8 cellular contexts compared by ENCODE assay signal in the genomic region with DNA sequence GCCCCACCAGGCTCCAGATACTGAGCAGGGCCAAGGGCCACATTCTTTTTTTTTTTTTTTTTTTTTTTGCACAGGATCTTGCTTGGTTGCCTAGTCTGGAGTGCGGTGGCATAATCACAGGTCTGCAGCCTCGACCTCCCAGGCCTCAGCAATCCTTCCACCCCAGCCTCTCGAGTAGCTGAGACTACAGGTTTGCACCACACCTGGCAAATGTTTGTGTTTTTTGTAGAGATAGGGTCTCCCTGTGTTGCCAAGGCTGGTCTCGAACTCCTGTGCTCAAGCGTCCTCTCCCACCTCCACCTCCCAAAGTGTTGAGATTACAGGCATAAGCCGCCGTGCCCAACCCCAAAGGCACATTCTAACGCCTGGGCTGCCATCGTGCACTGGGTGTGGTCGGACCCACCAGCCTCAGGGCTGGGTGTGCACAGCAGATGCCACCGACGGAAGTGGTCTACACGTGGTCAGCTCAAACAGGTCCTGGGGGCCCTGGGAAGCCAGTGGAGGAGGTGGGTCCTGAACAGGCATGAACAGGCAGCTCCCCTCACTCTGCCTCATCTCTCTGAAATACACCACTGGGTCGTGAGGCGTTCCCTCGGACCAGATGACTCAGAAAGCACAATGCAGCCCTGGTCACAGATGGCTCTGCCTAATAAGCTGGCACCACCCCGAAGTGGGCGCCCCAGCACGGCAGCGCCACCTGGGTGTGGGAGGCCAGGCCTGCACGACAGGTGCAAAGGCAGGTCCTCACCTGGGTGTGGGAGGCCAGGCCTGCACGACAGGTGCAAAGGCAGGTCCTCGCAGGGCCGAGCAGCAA.
DNase-seq lines count a peak whose midpoint lies in the region; ATAC-seq lines count a peak whose summit lies in the region.

No MANE protein-coding gene starts in this region.

- DNase-seq in NCI-H2081 (lab: John Stamatoyannopoulos, UW) = peak; percentile 65 to 71
- DNase-seq in NCI-H2081 treated with DMSO at 0.1 percent for 48 hours (lab: John Stamatoyannopoulos, UW) = no peak
- DNase-seq in NCI-H748 (lab: John Stamatoyannopoulos, UW; ENCODE audit: unreplicated experiment) = peak; percentile 92
- DNase-seq in activated T-cell treated with anti-CD3 and anti-CD28 coated beads, Interleukin-2, amount 50 U/mL, for 48 hours = peak; percentile 70 to 73
- DNase-seq in iPS-NIHi7 (ENCODE audit: extremely low spot score) = peak; percentile 63
- peak; percentile 25 to 52 for DNase-seq in stimulated activated CD8-positive, alpha-beta memory T cell treated with anti-CD3 and anti-CD28 coated beads, Interleukin-15, amount 100 ng/mL, for 4 hours (ENCODE audit: low read depth in 2 of 2)
- no peak for DNase-seq in DMS79 treated with DMSO at 0.1 percent for 48 hours (lab: John Stamatoyannopoulos, UW)

- no peak for ATAC-seq in GM18502 (IDR thresholded peaks at IDR 0.05; ENCODE audit: poor library complexity, unreplicated experiment)

Comparison
In these comparisons a context has a peak if more than half of its experiments do, and no peak if none do; other contexts are left out.
1. DNase-seq: peak in NCI-H2081 (2 of 2), NCI-H748 (single experiment), activated T-cell treated with anti-CD3 and anti-CD28 coated beads, Interleukin-2, amount 50 U/mL, for 48 hours (2 of 2), iPS-NIHi7 (single experiment) and stimulated activated CD8-positive, alpha-beta memory T cell treated with anti-CD3 and anti-CD28 coated beads, Interleukin-15, amount 100 ng/mL, for 4 hours (2 of 2); none in NCI-H2081 treated with DMSO at 0.1 percent for 48 hours (single experiment) and DMS79 treated with DMSO at 0.1 percent for 48 hours (single experiment).